ENCODE assay signal across 1 cellular context in genomic region chr16:81600275-81600674, GRCh38.
TF ChIP-seq lines count a peak whose summit lies in the region.

No MANE protein-coding gene starts in this region.

TF ChIP-seq in IMR-90, 13 proteins besides CTCF, POLR2A, EP300 and RAD21 (continued from another document):
- TF ChIP-seq ELK1 (IDR thresholded peaks at IDR 0.05; ENCODE audit: borderline replicate concordance, low read depth, low read length): no peak
TF ChIP-seq in IMR-90: peak in this region for 0.
